ENCODE assay signal across 1 cellular context in genomic region chr10:95282115-95282514, GRCh38.
TF ChIP-seq lines count a peak whose summit lies in the region.

No MANE protein-coding gene starts in this region.

TF ChIP-seq in A549, 52 proteins besides CTCF, POLR2A, EP300 and RAD21 (continued from another document):
- no peak for TF ChIP-seq TP53 (CRISPR knock-in tag; IDR thresholded peaks at IDR 0.05)
- TF ChIP-seq FOSB (CRISPR knock-in tag; IDR thresholded peaks at IDR 0.05) = no peak
- TF ChIP-seq HOXB13 (CRISPR knock-in tag; IDR thresholded peaks at IDR 0.05; ENCODE audit: low read depth) = no peak
- no peak for TF ChIP-seq ZC3H11A (IDR thresholded peaks at IDR 0.05)
